In genomic region chr7:76234931-76235441, GRCh38 we compare ENCODE assay signal across 1 cellular context.
TF ChIP-seq lines count a peak whose summit lies in the region.

No MANE protein-coding gene starts in this region.

TF ChIP-seq in K562, 482 proteins besides CTCF, POLR2A, EP300 and RAD21 (continued from another document):
- TF ChIP-seq MYC (IDR thresholded peaks at IDR 0.05; ENCODE audit: low read depth, low read length) (peak; percentile 69; the same call in 1 of the 2 replicates), MYC (CRISPR knock-in tag; IDR thresholded peaks at IDR 0.05; ENCODE audit: borderline replicate concordance, low read depth) (no peak), RBM15 (IDR thresholded peaks at IDR 0.05; ENCODE audit: insufficient read depth, low read length) (no peak), RCOR1 (IDR thresholded peaks at IDR 0.05; ENCODE audit: borderline replicate concordance in 1 of 2, low read depth in 2 of 2, low read length in 2 of 2) (peak; percentile 48 to 78; a peak in 3 of 4 replicates), L3MBTL2 (IDR thresholded peaks at IDR 0.05) (peak; percentile 93), CHD2 (IDR thresholded peaks at IDR 0.05; ENCODE audit: low read depth, low read length) (peak; percentile 92), SMARCE1 (IDR thresholded peaks at IDR 0.05) (no peak), PKNOX1 (IDR thresholded peaks at IDR 0.05) (peak; percentile 48)
